27 cellular contexts compared by ENCODE assay signal in genomic region chr16:82587289-82587688, GRCh38. TPM values are rescaled to one million over a fixed set of nuclear protein-coding genes. Genes with fewer than 3 reads are reported as not detected.
"Had no signal": no experiment of that assay in that cellular context is flagged by ENCODE, and none has a peak within 500 bp of the region (broad histone marks: within the 10 kb centered on the region; RNA-seq: fewer than 3 reads in every experiment).

No MANE protein-coding gene starts in this region.

- H3K9me3 ChIP-seq: ovary, psoas muscle, right lobe of liver, sigmoid colon, spleen, stomach, thoracic aorta, thyroid gland, tibial nerve, upper lobe of left lung, vagina had no signal

- ATAC-seq: naive thymus-derived CD4-positive, alpha-beta T cell; natural killer cell; psoas muscle; right cardiac atrium; right lobe of liver; stimulated activated effector memory CD8-positive, alpha-beta T cell treated with anti-CD3 and anti-CD28 coated beads, Interleukin-12 subunit alpha, Interleukin-12 subunit beta, amount 100 ng/mL, for 72 hours; stimulated activated naive B cell treated with anti-CD40 and anti-IgM and Interleukin-4, amounts not matched to agents 10 μg/mL and 1 μg/mL and 100 μg/mL, for 72 hours had no signal

- H3K9ac ChIP-seq: neural progenitor cell, parathyroid adenoma had no signal

- H3K27ac ChIP-seq: neural progenitor cell, ovary, parathyroid adenoma, psoas muscle, right lobe of liver, sigmoid colon, spleen, stomach, thoracic aorta, thyroid gland, tibial nerve, upper lobe of left lung, vagina had no signal

- H3K4me3 ChIP-seq: neural progenitor cell, ovary, psoas muscle, right lobe of liver, sigmoid colon, smooth muscle cell, spleen, stomach, thoracic aorta, thyroid gland, tibial nerve, upper lobe of left lung, vagina had no signal

- H3K36me3 ChIP-seq: neural progenitor cell, ovary, right lobe of liver, sigmoid colon, spleen, stomach, thoracic aorta, thyroid gland, tibial nerve, upper lobe of left lung, vagina had no signal

- DNase-seq: naive thymus-derived CD4-positive, alpha-beta T cell; natural killer cell; ovary; posterior cingulate gyrus; psoas muscle; right cardiac atrium; right lobe of liver; sigmoid colon; spleen; stimulated activated CD4-positive, alpha-beta T cell treated with anti-CD3 and anti-CD28 coated beads, Interleukin-12 subunit alpha, Interleukin-12 subunit beta, amount 100 ng/mL, for 4 hours; stimulated activated CD4-positive, alpha-beta T cell treated with anti-CD3 and anti-CD28 coated beads, Interleukin-1b, Interleukin-23, amount 100 ng/mL, for 48 hours; stimulated activated CD4-positive, alpha-beta T cell treated with anti-CD3 and anti-CD28 coated beads, Interleukin-4, amount 100 ng/mL, for 1 hour; stimulated activated CD4-positive, alpha-beta T cell treated with anti-CD3 and anti-CD28 coated beads, Interleukin-4, amount 100 ng/mL, for 4 hours; stimulated activated naive B cell treated with anti-CD40 and anti-IgM and Interleukin-4, amounts not matched to agents 10 μg/mL and 1 μg/mL and 100 μg/mL, for 72 hours; stimulated activated naive CD4-positive, alpha-beta T cell treated with Interleukin-2 at 50 U/mL for 16 hours; stomach; thyroid gland; trophoblast cell; upper lobe of left lung had no signal

- H3K4me1 ChIP-seq: neural progenitor cell, parathyroid adenoma, right lobe of liver, sigmoid colon, spleen, thyroid gland, tibial nerve, upper lobe of left lung, vagina had no signal

- FAIRE-seq: urothelium cell line had no signal

- H3K27me3 ChIP-seq: neural progenitor cell, ovary, right lobe of liver, sigmoid colon, thyroid gland, tibial nerve, upper lobe of left lung, vagina had no signal

RNA-seq across cellular contexts. Expression of gene CDH13, which starts 39.5 kb away (rescaled TPM):
- total RNA-seq: naive thymus-derived CD4-positive, alpha-beta T cell; natural killer cell had no signal
- polyA plus RNA-seq: naive thymus-derived CD4-positive, alpha-beta T cell had no signal
